In genomic region chr5:125134216-125135081, GRCh38 we compare ENCODE assay signal across 12 cellular contexts.
A peak's percentile ranks its signal among the peaks of the same experiment; 100 is the strongest.
DNase-seq lines count a peak whose midpoint lies in the region; ATAC-seq and TF ChIP-seq lines count a peak whose summit lies in the region.
"Had no signal": no experiment of that assay in that cellular context is flagged by ENCODE, and none has a peak within 500 bp of the region (broad histone marks: within the 10 kb centered on the region; RNA-seq: fewer than 3 reads in every experiment).

No MANE protein-coding gene starts in this region.

- no peak for TF ChIP-seq CTCF in RWPE2 (IDR thresholded peaks at IDR 0.05; ENCODE audit: poor library complexity, severe bottlenecking)

- no peak overlapping the region for H3K4me3 ChIP-seq in RWPE2 (ENCODE audit: severe bottlenecking)
- H3K4me3 ChIP-seq: adrenal gland, esophagus squamous epithelium had no signal

- no peaks in the 10 kb centered on the region for H3K4me1 ChIP-seq in RWPE2 (ENCODE audit: insufficient read depth, poor library complexity, severe bottlenecking)
- H3K4me1 ChIP-seq: adrenal gland, esophagus squamous epithelium had no signal

- no peaks in the 10 kb centered on the region for H3K36me3 ChIP-seq in RWPE2 (ENCODE audit: low read depth)
- H3K36me3 ChIP-seq: adrenal gland, esophagus squamous epithelium had no signal

- H3K27me3 ChIP-seq in RWPE2 (ENCODE audit: insufficient read depth, poor library complexity, severe bottlenecking): no peaks in the 10 kb centered on the region
- H3K27me3 ChIP-seq: adrenal gland, esophagus squamous epithelium had no signal

- DNase-seq in GM04503 (ENCODE audit: low read depth): peak; percentile 80
- no peak for DNase-seq in RWPE2 (ENCODE audit: low spot score)
- DNase-seq in fibroblast of peridontal ligament (ENCODE audit: extremely low read depth): peak; percentile 92
- no peak for DNase-seq in sciatic nerve (ENCODE audit: low spot score)
- DNase-seq in NCI-H1092 (lab: John Stamatoyannopoulos, UW): no peak
- no peak for DNase-seq in NCI-H2196 (lab: John Stamatoyannopoulos, UW; ENCODE audit: unreplicated experiment)
- no peak for DNase-seq in caudate nucleus (lab: John Stamatoyannopoulos, UW)
- no peak for DNase-seq in activated T-cell treated with anti-CD3 and anti-CD28 coated beads, Interleukin-2, amount 50 U/mL, for 1 hour
- DNase-seq: adrenal gland, DND-41, esophagus squamous epithelium, MM.1S had no signal

- ATAC-seq in RWPE2 (ENCODE audit: low read depth) (peak; percentile 61), sciatic nerve (peak; percentile 71)

- H3K9me3 ChIP-seq in RWPE2 (ENCODE audit: severe bottlenecking): peaks cover 3% of the 10 kb centered on the region
- H3K9me3 ChIP-seq: adrenal gland, esophagus squamous epithelium had no signal

- H3K27ac ChIP-seq in RWPE2 (ENCODE audit: poor library complexity, severe bottlenecking): peak overlapping the region; percentile 13
- H3K27ac ChIP-seq in caudate nucleus (ENCODE audit: low read depth, low read length): no peak overlapping the region
- H3K27ac ChIP-seq: adrenal gland, esophagus squamous epithelium had no signal

- intact Hi-C loops in sciatic nerve (cut with DNase I): no loop called here

Comparison
In these comparisons a context has a peak if more than half of its experiments do, and no peak if none do; other contexts are left out.
1. DNase-seq: peak in GM04503 (single experiment) and fibroblast of peridontal ligament (single experiment); none in RWPE2 (single experiment), sciatic nerve (single experiment), NCI-H1092 (single experiment), NCI-H2196 (single experiment), caudate nucleus (0 of 61) and activated T-cell treated with anti-CD3 and anti-CD28 coated beads, Interleukin-2, amount 50 U/mL, for 1 hour (single experiment).